21 cellular contexts compared by ENCODE assay signal in the genomic region with DNA sequence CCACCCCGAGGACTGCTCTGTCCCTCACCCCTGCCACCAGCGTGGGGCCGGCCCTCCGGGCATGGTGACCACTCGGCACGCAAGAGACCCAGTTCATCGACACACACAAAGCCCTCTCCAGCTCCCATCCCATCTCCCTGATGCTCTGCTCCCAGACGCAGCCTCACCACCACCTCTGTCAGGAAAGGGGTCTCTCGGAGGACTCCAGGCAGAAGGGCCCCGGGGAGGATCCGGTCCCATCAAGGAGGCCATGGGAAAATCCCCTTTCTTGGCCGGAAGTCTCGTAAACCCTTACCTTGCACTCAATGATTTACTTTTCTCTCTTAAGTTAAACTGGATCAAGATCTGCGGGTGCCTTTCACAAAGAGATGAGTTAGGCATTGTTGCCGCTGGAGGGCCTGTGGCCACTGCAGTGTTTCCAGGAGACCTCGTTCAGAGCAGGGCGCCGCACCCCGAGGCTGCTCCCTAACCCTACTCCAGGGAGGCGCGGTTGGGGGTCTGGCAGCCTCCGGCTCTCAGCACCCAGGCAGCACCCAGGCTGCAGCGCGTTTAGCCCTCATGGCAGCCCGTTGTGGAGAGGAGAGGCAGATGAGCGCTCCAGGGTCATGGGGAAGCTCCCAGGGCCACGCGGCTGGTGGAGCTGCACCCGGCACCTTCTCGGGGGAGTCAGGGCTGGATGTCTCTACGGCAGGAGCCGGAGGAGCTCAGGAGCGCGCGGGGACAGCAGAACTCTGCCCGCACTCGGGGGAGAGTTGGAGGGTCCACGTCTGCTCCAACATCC. TPM values are rescaled to one million over a fixed set of nuclear protein-coding genes. Genes with fewer than 3 reads are reported as not detected.
DNase-seq lines count a peak whose midpoint lies in the region; ATAC-seq and TF ChIP-seq lines count a peak whose summit lies in the region.
"Had no signal": no experiment of that assay in that cellular context is flagged by ENCODE, and none has a peak within 500 bp of the region (broad histone marks: within the 10 kb centered on the region; RNA-seq: fewer than 3 reads in every experiment).

No MANE protein-coding gene starts in this region.

- POLR2A ChIA-PET in activated CD4-positive, alpha-beta memory T cell treated with anti-CD3 and anti-CD28 coated beads for 36 hours (lab: Charles Lee), result no interaction called here
- POLR2A ChIA-PET in activated CD4-positive, alpha-beta memory T cell treated with anti-CD3 and anti-CD28 coated beads, Interleukin-2, amount 10 ng/mL, durations not matched to agents 7 days and 5 days (lab: Charles Lee), result no interaction called here
- POLR2A ChIA-PET in RWPE1 (lab: Yijun Ruan, JAX; ENCODE audit: low non-redundant PET), result no interaction called here

- intact Hi-C loops in activated CD4-positive, alpha-beta memory T cell treated with anti-CD3 and anti-CD28 coated beads for 36 hours (cut with micrococcal nuclease), result no loop called here
- intact Hi-C loops in uterus (cut with DNase I; ENCODE audit: low total_unique reads), result no loop called here

- H3K27me3 Mint-ChIP-seq in activated CD4-positive, alpha-beta memory T cell treated with anti-CD3 and anti-CD28 coated beads for 36 hours, result peaks cover 22% of the 10 kb centered on the region
- H3K27me3 Mint-ChIP-seq in activated CD4-positive, alpha-beta memory T cell treated with anti-CD3 and anti-CD28 coated beads, Interleukin-2, amount 10 ng/mL, durations not matched to agents 7 days and 5 days, result peaks cover 9% of the 10 kb centered on the region
- H3K27me3 Mint-ChIP-seq in stimulated activated naive B cell treated with anti-CD40 and anti-IgM and Interleukin-4, amounts not matched to agents 10 μg/mL and 1 μg/mL and 100 μg/mL, for 72 hours, result peaks cover 13 to 16% of the 10 kb centered on the region in 2 donors

- CTCF ChIA-PET in activated CD4-positive, alpha-beta memory T cell treated with anti-CD3 and anti-CD28 coated beads for 36 hours (lab: Charles Lee), result no interaction called here
- CTCF ChIA-PET in activated CD4-positive, alpha-beta memory T cell treated with anti-CD3 and anti-CD28 coated beads, Interleukin-2, amount 10 ng/mL, durations not matched to agents 7 days and 5 days (lab: Charles Lee), result no interaction called here
- CTCF ChIA-PET in RWPE1 (lab: Yijun Ruan, JAX), result interaction anchor here (0.7 kb wide), 1 partner anchor 1384 kb away, joined by 5 read pairs; no protein-coding TSS in a partner anchor

- H3K27ac ChIP-seq in RWPE1 (peak overlapping the region; percentile 65), uterus (no peak overlapping the region)
- H3K27ac ChIP-seq: cardiac muscle cell, thoracic aorta had no signal

- no peak for ATAC-seq in stimulated activated naive B cell treated with anti-CD40 and anti-IgM and Interleukin-4, amounts not matched to agents 10 μg/mL and 1 μg/mL and 100 μg/mL, for 72 hours (replicated peaks)
- ATAC-seq in GM21423 (IDR thresholded peaks at IDR 0.05; ENCODE audit: unreplicated experiment), result no peak
- ATAC-seq: sciatic nerve had no signal

- no peak for TF ChIP-seq POLR2A in uterus (IDR thresholded peaks at IDR 0.05)

- H3K36me3 ChIP-seq in uterus, result no peaks in the 10 kb centered on the region
- H3K36me3 ChIP-seq: cardiac muscle cell, thoracic aorta had no signal

- H3K9me3 Mint-ChIP-seq in activated CD4-positive, alpha-beta memory T cell treated with anti-CD3 and anti-CD28 coated beads for 36 hours, result no peaks in the 10 kb centered on the region
- H3K9me3 Mint-ChIP-seq in activated CD4-positive, alpha-beta memory T cell treated with anti-CD3 and anti-CD28 coated beads, Interleukin-2, amount 10 ng/mL, durations not matched to agents 7 days and 5 days, result no peaks in the 10 kb centered on the region
- peaks cover 3 to 8% of the 10 kb centered on the region in 2 donors for H3K9me3 Mint-ChIP-seq in stimulated activated naive B cell treated with anti-CD40 and anti-IgM and Interleukin-4, amounts not matched to agents 10 μg/mL and 1 μg/mL and 100 μg/mL, for 72 hours
- H3K9me3 Mint-ChIP-seq: neural crest cell had no signal

- H3K9me3 ChIP-seq in uterus, result no peaks in the 10 kb centered on the region
- H3K9me3 ChIP-seq: thoracic aorta had no signal

- H3K36me3 Mint-ChIP-seq in activated CD4-positive, alpha-beta memory T cell treated with anti-CD3 and anti-CD28 coated beads for 36 hours, result peaks cover 2% of the 10 kb centered on the region
- H3K36me3 Mint-ChIP-seq in activated CD4-positive, alpha-beta memory T cell treated with anti-CD3 and anti-CD28 coated beads, Interleukin-2, amount 10 ng/mL, durations not matched to agents 7 days and 5 days (ENCODE audit: low read depth), result no peaks in the 10 kb centered on the region
- H3K36me3 Mint-ChIP-seq in stimulated activated naive B cell treated with anti-CD40 and anti-IgM and Interleukin-4, amounts not matched to agents 10 μg/mL and 1 μg/mL and 100 μg/mL, for 72 hours, result peaks cover 2 to 5% of the 10 kb centered on the region in 2 donors
- H3K36me3 Mint-ChIP-seq: activated naive CD8-positive, alpha-beta T cell had no signal

- no peaks in the 10 kb centered on the region for H3K4me1 ChIP-seq in uterus

- no peak overlapping the region for H3K27ac Mint-ChIP-seq in activated CD4-positive, alpha-beta memory T cell treated with anti-CD3 and anti-CD28 coated beads for 36 hours
- H3K27ac Mint-ChIP-seq in activated CD4-positive, alpha-beta memory T cell treated with anti-CD3 and anti-CD28 coated beads, Interleukin-2, amount 10 ng/mL, durations not matched to agents 7 days and 5 days, result no peak overlapping the region
- peak overlapping the region; percentile 92 for H3K27ac Mint-ChIP-seq in stimulated activated naive B cell treated with anti-CD40 and anti-IgM and Interleukin-4, amounts not matched to agents 10 μg/mL and 1 μg/mL and 100 μg/mL, for 72 hours
- H3K27ac Mint-ChIP-seq: activated B cell treated with CpG ODN at 0.5 μM for 24 hours; activated naive CD8-positive, alpha-beta T cell; memory B cell had no signal

- no peak overlapping the region for H3K4me3 Mint-ChIP-seq in activated CD4-positive, alpha-beta memory T cell treated with anti-CD3 and anti-CD28 coated beads for 36 hours
- H3K4me3 Mint-ChIP-seq in activated CD4-positive, alpha-beta memory T cell treated with anti-CD3 and anti-CD28 coated beads, Interleukin-2, amount 10 ng/mL, durations not matched to agents 7 days and 5 days, result no peak overlapping the region
- H3K4me3 Mint-ChIP-seq in stimulated activated naive B cell treated with anti-CD40 and anti-IgM and Interleukin-4, amounts not matched to agents 10 μg/mL and 1 μg/mL and 100 μg/mL, for 72 hours, result no peak overlapping the region
- H3K4me3 Mint-ChIP-seq: activated B cell treated with CpG ODN at 0.5 μM for 24 hours; activated naive CD8-positive, alpha-beta T cell; memory B cell; neural crest cell had no signal

- peak; percentile 4 for DNase-seq in activated CD4-positive, alpha-beta memory T cell treated with anti-CD3 and anti-CD28 coated beads for 36 hours
- no peak for DNase-seq in activated CD4-positive, alpha-beta memory T cell treated with anti-CD3 and anti-CD28 coated beads, Interleukin-2, amount 10 ng/mL, durations not matched to agents 7 days and 5 days
- DNase-seq in RWPE1 (ENCODE audit: low spot score) (no peak), iPS-NIHi7 (ENCODE audit: extremely low spot score) (peak; percentile 22), NCI-H1092 (lab: John Stamatoyannopoulos, UW) (no peak), uterus (no peak)
- no peak for DNase-seq in stimulated activated naive B cell treated with anti-CD40 and anti-IgM and Interleukin-4, amounts not matched to agents 10 μg/mL and 1 μg/mL and 100 μg/mL, for 72 hours
- DNase-seq: activated B cell treated with CpG ODN at 0.5 μM for 24 hours; foreskin melanocyte; KBM-7; NCI-H1105 treated with DMSO at 0.1 percent for 48 hours; NCI-H226; stimulated activated CD4-positive, alpha-beta T cell treated with anti-CD3 and anti-CD28 coated beads, Interleukin-2, amount 100 ng/mL, for 48 hours; stimulated activated CD8-positive, alpha-beta memory T cell treated with anti-CD3 and anti-CD28 coated beads, Interleukin-4, amount 100 ng/mL, for 48 hours had no signal

- no peaks in the 10 kb centered on the region for H3K27me3 ChIP-seq in uterus
- H3K27me3 ChIP-seq: cardiac muscle cell had no signal

- H3K4me3 ChIP-seq in uterus, result no peak overlapping the region
- H3K4me3 ChIP-seq: cardiac muscle cell, thoracic aorta had no signal

- peaks cover 8% of the 10 kb centered on the region for H3K4me1 Mint-ChIP-seq in activated CD4-positive, alpha-beta memory T cell treated with anti-CD3 and anti-CD28 coated beads for 36 hours (ENCODE audit: low read depth)
- H3K4me1 Mint-ChIP-seq in activated CD4-positive, alpha-beta memory T cell treated with anti-CD3 and anti-CD28 coated beads, Interleukin-2, amount 10 ng/mL, durations not matched to agents 7 days and 5 days, result peaks cover 12% of the 10 kb centered on the region
- H3K4me1 Mint-ChIP-seq in stimulated activated naive B cell treated with anti-CD40 and anti-IgM and Interleukin-4, amounts not matched to agents 10 μg/mL and 1 μg/mL and 100 μg/mL, for 72 hours, result peaks cover 9 to 16% of the 10 kb centered on the region in 2 donors
- H3K4me1 Mint-ChIP-seq: neural crest cell had no signal

- TF ChIP-seq CTCF in RWPE1 (conservative IDR thresholded peaks at IDR 0.05; ENCODE audit: low read depth), result no peak
- peak in 1 of 4 experiments; percentile 6 for TF ChIP-seq CTCF in uterus (IDR thresholded peaks at IDR 0.05)

RNA-seq across cellular contexts. Expression of gene C2CD4C, which starts 31.0 kb away (rescaled TPM):
- under 1 TPM; 0.33 to 0.44 TPM for total RNA-seq in activated CD4-positive, alpha-beta memory T cell treated with anti-CD3 and anti-CD28 coated beads for 36 hours
- under 1 TPM in 1 of 2 experiments, not detected in 1; 0.08 TPM for total RNA-seq in activated CD4-positive, alpha-beta memory T cell treated with anti-CD3 and anti-CD28 coated beads, Interleukin-2, amount 10 ng/mL, durations not matched to agents 7 days and 5 days
- 1 to 10 TPM in 2 of 4 donors, not detected in 2; 2.4 to 2.5 TPM for total RNA-seq in uterus
- total RNA-seq: activated B cell treated with CpG ODN at 0.5 μM for 24 hours had no signal

RNA-seq across cellular contexts. Expression of gene MIER2, which starts 33.4 kb away (rescaled TPM):
- total RNA-seq in activated CD4-positive, alpha-beta memory T cell treated with anti-CD3 and anti-CD28 coated beads for 36 hours, result 10 to 100 TPM; 22.1 to 23.1 TPM
- total RNA-seq in activated CD4-positive, alpha-beta memory T cell treated with anti-CD3 and anti-CD28 coated beads, Interleukin-2, amount 10 ng/mL, durations not matched to agents 7 days and 5 days, result 10 to 100 TPM; 17.2 to 20.8 TPM
- total RNA-seq in uterus, result 10 to 100 TPM in 2 of 4 donors, 1 to 10 TPM in 2; 2.6 to 54.8 (median 12.7) TPM

Comparison
In these comparisons a context has a peak if more than half of its experiments do, and no peak if none do; other contexts are left out.
1. DNase-seq: peak in activated CD4-positive, alpha-beta memory T cell treated with anti-CD3 and anti-CD28 coated beads for 36 hours (single experiment) and iPS-NIHi7 (single experiment); none in activated CD4-positive, alpha-beta memory T cell treated with anti-CD3 and anti-CD28 coated beads, Interleukin-2, amount 10 ng/mL, durations not matched to agents 7 days and 5 days (single experiment), RWPE1 (single experiment), stimulated activated naive B cell treated with anti-CD40 and anti-IgM and Interleukin-4, amounts not matched to agents 10 μg/mL and 1 μg/mL and 100 μg/mL, for 72 hours (single experiment), NCI-H1092 (single experiment) and uterus (0 of 2).